ENCODE assay signal across 8 cellular contexts in genomic region chr19:574658-575526, GRCh38. TPM values are rescaled to one million over a fixed set of nuclear protein-coding genes. Genes with fewer than 3 reads are reported as not detected.
DNase-seq lines count a peak whose midpoint lies in the region; ATAC-seq, FAIRE-seq and TF ChIP-seq lines count a peak whose summit lies in the region.

No MANE protein-coding gene starts in this region.

- no peak for TF ChIP-seq RAD21 in A549 (conservative IDR thresholded peaks at IDR 0.05 in 1 of 2, IDR thresholded peaks at IDR 0.05 in 1 of 2)

- H3K4me3 ChIP-seq in A549 (peak overlapping the region; percentile 34), right atrium auricular region (peak overlapping the region; percentile 34 to 98), skeletal muscle cell (ENCODE audit: low read depth, low read length) (peak overlapping the region; percentile 34)

- no peaks in the 10 kb centered on the region for H3K9me3 ChIP-seq in A549
- H3K9me3 ChIP-seq in right atrium auricular region: no peaks in the 10 kb centered on the region

- H3K36me3 Mint-ChIP-seq in activated naive CD8-positive, alpha-beta T cell treated with anti-CD3 and anti-CD28 coated beads, Interleukin-2, amount 50 U/mL, for 24 hours (ENCODE audit: low read depth): peaks cover 11% of the 10 kb centered on the region

- TF ChIP-seq CTCF in A549 (IDR thresholded peaks at IDR 0.05): no peak
- TF ChIP-seq CTCF in right atrium auricular region (IDR thresholded peaks at IDR 0.05): no peak

- peaks cover 17% of the 10 kb centered on the region for H3K36me3 ChIP-seq in right atrium auricular region

- no peaks in the 10 kb centered on the region for H3K9me3 Mint-ChIP-seq in activated naive CD8-positive, alpha-beta T cell treated with anti-CD3 and anti-CD28 coated beads, Interleukin-2, amount 50 U/mL, for 24 hours

- no peak for TF ChIP-seq EP300 in A549 (IDR thresholded peaks at IDR 0.05)

- no peak for DNase-seq in A549 (ENCODE audit: low read depth in 1 of 2, low spot score in 1 of 2)
- DNase-seq in HCEC 1CT: peak; percentile 4
- no peak for DNase-seq in activated naive CD8-positive, alpha-beta T cell treated with anti-CD3 and anti-CD28 coated beads, Interleukin-2, amount 50 U/mL, for 24 hours
- no peak for DNase-seq in right atrium auricular region (ENCODE audit: low spot score)
- no peak for DNase-seq in skeletal muscle cell (ENCODE audit: low read depth)
- DNase-seq in NAMALWA (ENCODE audit: low spot score): no peak
- no peak for DNase-seq in stimulated activated naive CD4-positive, alpha-beta T cell (lab: John Stamatoyannopoulos, UW)

- H3K27ac ChIP-seq in A549: peak overlapping the region; percentile 49 to 100; a peak in 5 of 6 replicates
- H3K27ac ChIP-seq in right atrium auricular region: peak overlapping the region; percentile 96 to 97

- no peaks in the 10 kb centered on the region for H3K27me3 ChIP-seq in right atrium auricular region

- TF ChIP-seq POLR2A in A549 (IDR thresholded peaks at IDR 0.05; ENCODE audit: low read length): no peak

- FAIRE-seq in A549 (lab: Jason Lieb, UNC): no peak

- peaks cover 5% of the 10 kb centered on the region for H3K27me3 Mint-ChIP-seq in activated naive CD8-positive, alpha-beta T cell treated with anti-CD3 and anti-CD28 coated beads, Interleukin-2, amount 50 U/mL, for 24 hours

- 18% methylated on average over 7 of the region's 32 CpGs for WGBS in A549 (ENCODE audit: missing lambda C conversion rate)

- peak overlapping the region; percentile 83 for H3K4me2 ChIP-seq in A549

- peaks cover 40% of the 10 kb centered on the region for H3K4me1 Mint-ChIP-seq in activated naive CD8-positive, alpha-beta T cell treated with anti-CD3 and anti-CD28 coated beads, Interleukin-2, amount 50 U/mL, for 24 hours

- POLR2A ChIA-PET in A549 (lab: Yijun Ruan, JAX): interaction anchor here (1.1 kb wide), 1 partner anchor 12 kb away, joined by 6 read pairs; no protein-coding TSS in a partner anchor

- CTCF ChIA-PET in A549 (lab: Yijun Ruan, JAX): interaction anchor here (1.0 to 2.7 kb wide), 5 partner anchors 10 to 159 kb away, joined by 3 to 13 read pairs (median 6); no protein-coding TSS in a partner anchor

- peak overlapping the region; percentile 39 for H3K27ac Mint-ChIP-seq in activated naive CD8-positive, alpha-beta T cell treated with anti-CD3 and anti-CD28 coated beads, Interleukin-2, amount 50 U/mL, for 24 hours

- H3K4me1 ChIP-seq in A549 (peaks cover 29% of the 10 kb centered on the region), right atrium auricular region (peaks cover 0 to 76% of the 10 kb centered on the region in 2 donors)

- ATAC-seq in A549: peak in 1 of 2 experiments; percentile 22; a peak in 3 of 6 replicates
- ATAC-seq in activated naive CD8-positive, alpha-beta T cell treated with anti-CD3 and anti-CD28 coated beads, Interleukin-2, amount 50 U/mL, for 24 hours: no peak
- ATAC-seq in HG02642 (IDR thresholded peaks at IDR 0.05; ENCODE audit: poor library complexity, unreplicated experiment): no peak

- peak overlapping the region; percentile 94 for H3K4me3 Mint-ChIP-seq in activated naive CD8-positive, alpha-beta T cell treated with anti-CD3 and anti-CD28 coated beads, Interleukin-2, amount 50 U/mL, for 24 hours

TF ChIP-seq in A549, 52 proteins besides CTCF, POLR2A, EP300 and RAD21 (continues in another document):
- no peak for TF ChIP-seq MAZ (IDR thresholded peaks at IDR 0.05; ENCODE audit: borderline replicate concordance, low read depth, low read length)
- TF ChIP-seq MYC (IDR thresholded peaks at IDR 0.05; ENCODE audit: borderline replicate concordance, low read length): no peak
- TF ChIP-seq PHF8 (IDR thresholded peaks at IDR 0.05; ENCODE audit: borderline replicate concordance, low read depth): no peak
- no peak for TF ChIP-seq HEYL (CRISPR knock-in tag; IDR thresholded peaks at IDR 0.05)
- TF ChIP-seq GATA3 (IDR thresholded peaks at IDR 0.05; ENCODE audit: borderline replicate concordance): no peak
- no peak for TF ChIP-seq REST (IDR thresholded peaks at IDR 0.05)
- TF ChIP-seq PBX3 (IDR thresholded peaks at IDR 0.05): no peak
- TF ChIP-seq HDAC2 (IDR thresholded peaks at IDR 0.05): no peak
- TF ChIP-seq SMC3 (IDR thresholded peaks at IDR 0.05): no peak
- no peak for TF ChIP-seq POLR2AphosphoS2 (conservative IDR thresholded peaks at IDR 0.05; ENCODE audit: low read length)
- TF ChIP-seq CBX2 (IDR thresholded peaks at IDR 0.05; ENCODE audit: borderline replicate concordance, low read depth): no peak
- TF ChIP-seq RCOR1 (IDR thresholded peaks at IDR 0.05; ENCODE audit: low read depth, low read length): no peak
- no peak for TF ChIP-seq RNF2 (IDR thresholded peaks at IDR 0.05; ENCODE audit: borderline replicate concordance, low read depth)

RNA-seq across cellular contexts. Expression of gene BSG, which starts 2.5 kb away (rescaled TPM):
- polyA plus RNA-seq in A549 (2011; rRNA removed) (237 and 285 TPM in 2 replicates), A549 (2017; fragmentation: RNase III; extraction: RNeasy Plus Mini Kit Qiagen cat#74134 plus additional on column Dnase treatment) (528 to 583 TPM (median 579 TPM) in 3 replicates)
- 453 and 544 TPM in 2 replicates for polyA plus RNA-seq in A549 (2012; cell fraction: cytosol; rRNA removed)
- polyA plus RNA-seq in A549 (2012; cell fraction: nucleus; rRNA removed): 893 and 1,029 TPM in 2 replicates
- polyA minus RNA-seq in A549 (2011; rRNA and poly(A)+ RNA removed): 251 and 294 TPM in 2 replicates
- total RNA-seq in right atrium auricular region: 1,000 to 10,000 TPM; 1,033 to 1,569 TPM

RNA-seq across cellular contexts. Expression of gene HCN2, which starts 14.8 kb away (rescaled TPM):
- polyA plus RNA-seq in A549 (2011; rRNA removed) (2.7 and 7.1 TPM in 2 replicates), A549 (2017; fragmentation: RNase III; extraction: RNeasy Plus Mini Kit Qiagen cat#74134 plus additional on column Dnase treatment) (23.2 to 24.8 TPM (median 24.7 TPM) in 3 replicates)
- polyA plus RNA-seq in A549 (2012; cell fraction: cytosol; rRNA removed): 11.4 and 16.3 TPM in 2 replicates
- polyA plus RNA-seq in A549 (2012; cell fraction: nucleus; rRNA removed): 13.9 and 20.2 TPM in 2 replicates
- polyA minus RNA-seq in A549 (2011; rRNA and poly(A)+ RNA removed): 15.7 and 22.3 TPM in 2 replicates
- 10 to 100 TPM in 1 of 2 donors, 1 to 10 TPM in 1; 1.4 to 11.1 TPM for total RNA-seq in right atrium auricular region

RNA-seq across cellular contexts. Expression of gene GZMM, which starts 31.0 kb away (rescaled TPM):
- polyA plus RNA-seq in A549 (2011; rRNA removed) (not detected in 2 replicates), A549 (2017; fragmentation: RNase III; extraction: RNeasy Plus Mini Kit Qiagen cat#74134 plus additional on column Dnase treatment) (0.11 TPM in 1 of 3 replicates, not detected in the others)
- polyA plus RNA-seq in A549 (2012; cell fraction: cytosol; rRNA removed): 0.11 and 0.14 TPM in 2 replicates
- 0.39 and 0.64 TPM in 2 replicates for polyA plus RNA-seq in A549 (2012; cell fraction: nucleus; rRNA removed)
- polyA minus RNA-seq in A549 (2011; rRNA and poly(A)+ RNA removed): not detected in 2 replicates
- total RNA-seq in right atrium auricular region: under 1 TPM in 1 of 2 donors, not detected in 1; 0.79 TPM

RNA-seq across cellular contexts. Expression of gene CDC34, which starts 43.3 kb away (rescaled TPM):
- polyA plus RNA-seq in A549 (2011; rRNA removed): 36.9 and 37.4 TPM in 2 replicates
- 82.8 and 83.4 TPM in 2 replicates for polyA plus RNA-seq in A549 (2012; cell fraction: cytosol; rRNA removed)
- 84.9 and 93.6 TPM in 2 replicates for polyA plus RNA-seq in A549 (2012; cell fraction: nucleus; rRNA removed)
- polyA plus RNA-seq in A549 (2017; fragmentation: RNase III; extraction: RNeasy Plus Mini Kit Qiagen cat#74134 plus additional on column Dnase treatment): 56.3 to 62.6 TPM (median 57.6 TPM) in 3 replicates
- polyA minus RNA-seq in A549 (2011; rRNA and poly(A)+ RNA removed): 29.1 and 29.2 TPM in 2 replicates
- 10 to 100 TPM; 55.8 to 75.0 TPM for total RNA-seq in right atrium auricular region

RNA-seq across cellular contexts. Expression of gene POLRMT, which starts 58.4 kb away (rescaled TPM):
- polyA plus RNA-seq in A549 (2011; rRNA removed): 41.9 and 59.8 TPM in 2 replicates
- 58.8 and 76.2 TPM in 2 replicates for polyA plus RNA-seq in A549 (2012; cell fraction: cytosol; rRNA removed)
- polyA plus RNA-seq in A549 (2012; cell fraction: nucleus; rRNA removed): 187 and 288 TPM in 2 replicates
- 65.0 to 68.8 TPM (median 66.5 TPM) in 3 replicates for polyA plus RNA-seq in A549 (2017; fragmentation: RNase III; extraction: RNeasy Plus Mini Kit Qiagen cat#74134 plus additional on column Dnase treatment)
- polyA minus RNA-seq in A549 (2011; rRNA and poly(A)+ RNA removed): 192 and 233 TPM in 2 replicates
- 10 to 100 TPM; 24.5 to 30.4 TPM for total RNA-seq in right atrium auricular region
